1 cellular context compared by ENCODE assay signal in genomic region chr11:73950869-73951710, GRCh38.
A peak's percentile ranks its signal among the peaks of the same experiment; 100 is the strongest.
TF ChIP-seq lines count a peak whose summit lies in the region.

A gene with protein sequence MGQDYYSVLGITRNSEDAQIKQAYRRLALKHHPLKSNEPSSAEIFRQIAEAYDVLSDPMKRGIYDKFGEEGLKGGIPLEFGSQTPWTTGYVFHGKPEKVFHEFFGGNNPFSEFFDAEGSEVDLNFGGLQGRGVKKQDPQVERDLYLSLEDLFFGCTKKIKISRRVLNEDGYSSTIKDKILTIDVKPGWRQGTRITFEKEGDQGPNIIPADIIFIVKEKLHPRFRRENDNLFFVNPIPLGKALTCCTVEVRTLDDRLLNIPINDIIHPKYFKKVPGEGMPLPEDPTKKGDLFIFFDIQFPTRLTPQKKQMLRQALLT (plus strand): TSS chr11:73951026. CDS start chr11:73951070, 44 bp downstream.

TF ChIP-seq in HepG2, 621 proteins besides CTCF, POLR2A, EP300 and RAD21 (continued from another document and continues in another):
- TF ChIP-seq MNT (IDR thresholded peaks at IDR 0.05): no peak
- no peak for TF ChIP-seq THAP9 (CRISPR knock-in tag; IDR thresholded peaks at IDR 0.05; ENCODE audit: borderline replicate concordance)
- 0 out of 2 replicates have a peak, but pooled peaks have one; percentile 30 for TF ChIP-seq TFE3 (CRISPR knock-in tag; IDR thresholded peaks at IDR 0.05)
- no peak for TF ChIP-seq U2AF1 (optimal IDR thresholded peaks at IDR 0.05; ENCODE audit: low read depth, low read length)
- TF ChIP-seq CENPT (CRISPR knock-in tag; IDR thresholded peaks at IDR 0.05; ENCODE audit: low read depth): no peak
- TF ChIP-seq CHD4 (IDR thresholded peaks at IDR 0.05; ENCODE audit: borderline replicate concordance, low read length): no peak
- no peak for TF ChIP-seq ZNF207 (IDR thresholded peaks at IDR 0.05; ENCODE audit: borderline replicate concordance)
- no peak for TF ChIP-seq ZNF577 (CRISPR knock-in tag; IDR thresholded peaks at IDR 0.05; ENCODE audit: borderline replicate concordance, low read depth)
- no peak for TF ChIP-seq NAIF1 (CRISPR knock-in tag; IDR thresholded peaks at IDR 0.05; ENCODE audit: borderline replicate concordance)
- no peak for TF ChIP-seq ETV5 (CRISPR knock-in tag; IDR thresholded peaks at IDR 0.05; ENCODE audit: borderline replicate concordance)
- TF ChIP-seq HOXA9 (CRISPR knock-in tag; IDR thresholded peaks at IDR 0.05; ENCODE audit: borderline replicate concordance): no peak
- no peak for TF ChIP-seq ATF5 (CRISPR knock-in tag; IDR thresholded peaks at IDR 0.05; ENCODE audit: low read depth)
- TF ChIP-seq KLF13 (CRISPR knock-in tag; IDR thresholded peaks at IDR 0.05): no peak
- TF ChIP-seq WIZ (CRISPR knock-in tag; IDR thresholded peaks at IDR 0.05): peak; percentile 62; the same call in 1 of the 2 replicates
- TF ChIP-seq, protein P1, sequence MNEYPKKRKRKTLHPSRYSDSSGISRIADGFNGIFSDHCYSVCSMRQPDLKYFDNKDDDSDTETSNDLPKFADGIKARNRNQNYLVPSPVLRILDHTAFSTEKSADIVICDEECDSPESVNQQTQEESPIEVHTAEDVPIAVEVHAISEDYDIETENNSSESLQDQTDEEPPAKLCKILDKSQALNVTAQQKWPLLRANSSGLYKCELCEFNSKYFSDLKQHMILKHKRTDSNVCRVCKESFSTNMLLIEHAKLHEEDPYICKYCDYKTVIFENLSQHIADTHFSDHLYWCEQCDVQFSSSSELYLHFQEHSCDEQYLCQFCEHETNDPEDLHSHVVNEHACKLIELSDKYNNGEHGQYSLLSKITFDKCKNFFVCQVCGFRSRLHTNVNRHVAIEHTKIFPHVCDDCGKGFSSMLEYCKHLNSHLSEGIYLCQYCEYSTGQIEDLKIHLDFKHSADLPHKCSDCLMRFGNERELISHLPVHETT (CRISPR knock-in tag; conservative IDR thresholded peaks at IDR 0.05): no peak
- TF ChIP-seq MEIS1 (CRISPR knock-in tag; IDR thresholded peaks at IDR 0.05; ENCODE audit: borderline replicate concordance): 0 out of 2 replicates have a peak, but pooled peaks have one; percentile 30
- TF ChIP-seq, protein P2, sequence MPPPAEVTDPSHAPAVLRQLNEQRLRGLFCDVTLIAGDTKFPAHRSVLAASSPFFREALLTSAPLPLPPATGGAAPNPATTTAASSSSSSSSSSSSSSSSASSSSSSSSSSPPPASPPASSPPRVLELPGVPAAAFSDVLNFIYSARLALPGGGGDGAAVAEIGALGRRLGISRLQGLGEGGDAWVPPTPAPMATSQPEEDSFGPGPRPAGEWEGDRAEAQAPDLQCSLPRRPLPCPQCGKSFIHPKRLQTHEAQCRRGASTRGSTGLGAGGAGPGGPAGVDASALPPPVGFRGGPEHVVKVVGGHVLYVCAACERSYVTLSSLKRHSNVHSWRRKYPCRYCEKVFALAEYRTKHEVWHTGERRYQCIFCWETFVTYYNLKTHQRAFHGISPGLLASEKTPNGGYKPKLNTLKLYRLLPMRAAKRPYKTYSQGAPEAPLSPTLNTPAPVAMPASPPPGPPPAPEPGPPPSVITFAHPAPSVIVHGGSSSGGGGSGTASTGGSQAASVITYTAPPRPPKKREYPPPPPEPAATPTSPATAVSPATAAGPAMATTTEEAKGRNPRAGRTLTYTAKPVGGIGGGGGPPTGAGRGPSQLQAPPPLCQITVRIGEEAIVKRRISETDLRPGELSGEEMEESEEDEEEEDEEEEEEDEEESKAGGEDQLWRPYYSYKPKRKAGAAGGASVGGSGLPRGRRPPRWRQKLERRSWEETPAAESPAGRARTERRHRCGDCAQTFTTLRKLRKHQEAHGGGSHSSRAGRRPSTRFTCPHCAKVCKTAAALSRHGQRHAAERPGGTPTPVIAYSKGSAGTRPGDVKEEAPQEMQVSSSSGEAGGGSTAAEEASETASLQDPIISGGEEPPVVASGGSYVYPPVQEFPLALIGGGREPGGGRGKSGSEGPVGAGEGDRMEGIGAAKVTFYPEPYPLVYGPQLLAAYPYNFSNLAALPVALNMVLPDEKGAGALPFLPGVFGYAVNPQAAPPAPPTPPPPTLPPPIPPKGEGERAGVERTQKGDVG (CRISPR knock-in tag; IDR thresholded peaks at IDR 0.05; ENCODE audit: borderline replicate concordance): no peak
- TF ChIP-seq ZNF850 (CRISPR knock-in tag; conservative IDR thresholded peaks at IDR 0.05): no peak
- TF ChIP-seq ZNF784 (CRISPR knock-in tag; IDR thresholded peaks at IDR 0.05; ENCODE audit: borderline replicate concordance): no peak
- no peak for TF ChIP-seq NFRKB (IDR thresholded peaks at IDR 0.05)
- TF ChIP-seq ZNF431 (CRISPR knock-in tag; IDR thresholded peaks at IDR 0.05; ENCODE audit: borderline replicate concordance, low read depth): no peak
- no peak for TF ChIP-seq TBL1XR1 (IDR thresholded peaks at IDR 0.05; ENCODE audit: borderline replicate concordance, low read length, partially characterized antibody)
- no peak for TF ChIP-seq TFAP4 (IDR thresholded peaks at IDR 0.05; ENCODE audit: borderline replicate concordance, low read depth)
- TF ChIP-seq ZNF883 (CRISPR knock-in tag; IDR thresholded peaks at IDR 0.05; ENCODE audit: not compliant biosample characterization): no peak
- TF ChIP-seq HMG20A (CRISPR knock-in tag; IDR thresholded peaks at IDR 0.05; ENCODE audit: borderline replicate concordance): no peak
- TF ChIP-seq ZNF263 (CRISPR knock-in tag; IDR thresholded peaks at IDR 0.05): 0 out of 2 replicates have a peak, but pooled peaks have one; percentile 34
- no peak for TF ChIP-seq GTF2F1 (IDR thresholded peaks at IDR 0.05; ENCODE audit: low read length)
- 0 out of 2 replicates have a peak, but pooled peaks have one; percentile 26 for TF ChIP-seq SRY (CRISPR knock-in tag; IDR thresholded peaks at IDR 0.05)
- no peak for TF ChIP-seq XBP1 (CRISPR knock-in tag; IDR thresholded peaks at IDR 0.05)
- TF ChIP-seq ZNF75D (CRISPR knock-in tag; IDR thresholded peaks at IDR 0.05; ENCODE audit: borderline replicate concordance): no peak
- peak; percentile 77 for TF ChIP-seq ZNF607 (CRISPR knock-in tag; IDR thresholded peaks at IDR 0.05; ENCODE audit: borderline replicate concordance)
- peak; percentile 79 for TF ChIP-seq ZNF687 (CRISPR knock-in tag; IDR thresholded peaks at IDR 0.05)
- TF ChIP-seq ARID2 (CRISPR knock-in tag; IDR thresholded peaks at IDR 0.05; ENCODE audit: borderline replicate concordance): peak; percentile 36; the same call in 1 of the 2 replicates
- no peak for TF ChIP-seq ZFP41 (CRISPR knock-in tag; IDR thresholded peaks at IDR 0.05; ENCODE audit: borderline replicate concordance)
- TF ChIP-seq IRX3 (CRISPR knock-in tag; IDR thresholded peaks at IDR 0.05; ENCODE audit: borderline replicate concordance, low read depth): no peak
- peak; percentile 16; the same call in 1 of the 2 replicates for TF ChIP-seq UBTF (CRISPR knock-in tag; IDR thresholded peaks at IDR 0.05)
- TF ChIP-seq ZNF878 (CRISPR knock-in tag; IDR thresholded peaks at IDR 0.05): no peak
- no peak for TF ChIP-seq HMG20B (CRISPR knock-in tag; conservative IDR thresholded peaks at IDR 0.05)
